In genomic region chr6:159789377-159790148, GRCh38 we compare ENCODE assay signal across 8 cellular contexts. TPM values are rescaled to one million over a fixed set of nuclear protein-coding genes. Genes with fewer than 3 reads are reported as not detected.
DNase-seq lines count a peak whose midpoint lies in the region; ATAC-seq and TF ChIP-seq lines count a peak whose summit lies in the region.

Gene TCP1, minus strand, starts transcription at chr6:159789602. Its CDS starts 134 bp downstream, at chr6:159789468.

- H3K9me2 ChIP-seq in PC-3 (replicated peaks; ENCODE audit: low read length), result no peaks in the 10 kb centered on the region

- H3K9ac ChIP-seq in PC-3 (ENCODE audit: low read length), result peak within 1 kb of the TSS; percentile 97

- H3K27ac ChIP-seq in PC-3 (ENCODE audit: low read length), result peak within 1 kb of the TSS; percentile 82

- BruUV-seq in PC-3 (replicated peaks; lab: Mats Ljungman, UMichigan), result no TSS peak

- peak within 1 kb of the TSS; percentile 98 for H3K4me2 ChIP-seq in PC-3 (ENCODE audit: low read length)

- H3K4me1 ChIP-seq in PC-3 (ENCODE audit: insufficient read depth, low read length), result peaks cover 30% of the 10 kb centered on the region; the same call in 1 of the 2 replicates
- H3K4me1 ChIP-seq in mononuclear cell (ENCODE audit: insufficient read depth, low read length), result peaks cover 33% of the 10 kb centered on the region

- H3K9me3 ChIP-seq in PC-3 (ENCODE audit: low read length), result no peaks in the 10 kb centered on the region
- no peaks in the 10 kb centered on the region for H3K9me3 ChIP-seq in mononuclear cell (ENCODE audit: low read depth, low read length)

- TF ChIP-seq CTCF in PC-3 (conservative IDR thresholded peaks at IDR 0.05; ENCODE audit: low read depth, low read length), result no peak
- no peak for TF ChIP-seq CTCF in epithelial cell of esophagus (IDR thresholded peaks at IDR 0.05; ENCODE audit: insufficient read depth, low read depth, low read length, missing control alignments)

- peak within 1 kb of the TSS; percentile 87 for H2AFZ ChIP-seq in PC-3 (ENCODE audit: low read length)

- peaks cover 49% of the 10 kb centered on the region for H3K36me3 ChIP-seq in PC-3 (ENCODE audit: low read depth, low read length)

- peak within 1 kb of the TSS; percentile 98 for H3K4me3 ChIP-seq in PC-3 (ENCODE audit: low read length)
- peak within 1 kb of the TSS; percentile 80 for H3K4me3 ChIP-seq in epithelial cell of esophagus (ENCODE audit: low read length)
- H3K4me3 ChIP-seq in mononuclear cell (ENCODE audit: low read length), result peak within 1 kb of the TSS; percentile 89

- TF ChIP-seq EP300 in Ishikawa (IDR thresholded peaks at IDR 0.05; ENCODE audit: borderline replicate concordance), result 0 out of 2 replicates have a peak, but pooled peaks have one; percentile 18

- ATAC-seq in GM21576 (IDR thresholded peaks at IDR 0.05; ENCODE audit: unreplicated experiment), result peak; percentile 65
- peak; percentile 85 for ATAC-seq in PC-3

- POLR2A ChIA-PET in PC-3 (lab: Charles Lee; ENCODE audit: unreplicated experiment), result interaction anchor here (0.5 to 0.9 kb wide), 5 partner anchors 33 to 1052 kb away, joined by 3 to 9 read pairs (median 5); partner anchors contain the start of gene WTAP

- intact Hi-C loops in PC-3 (cut with micrococcal nuclease), result loop anchor here (1.0 to 2.0 kb wide), 3 partner anchors 27 to 99 kb away; partner anchors contain the start of genes ACAT2 and WTAP

- H3K79me2 ChIP-seq in PC-3 (ENCODE audit: low read length), result peaks cover 91% of the 10 kb centered on the region

- CTCF ChIA-PET in PC-3 (lab: Charles Lee), result interaction anchor here (1.3 kb wide), 1 partner anchor 44 kb away, joined by 5 read pairs; no protein-coding TSS in a partner anchor

- H3K27me3 ChIP-seq in PC-3 (ENCODE audit: low read length), result no peaks in the 10 kb centered on the region
- no peaks in the 10 kb centered on the region for H3K27me3 ChIP-seq in mononuclear cell (ENCODE audit: insufficient read depth, low read length)

- peaks cover 38% of the 10 kb centered on the region for H4K20me1 ChIP-seq in PC-3 (ENCODE audit: low read length)

- DNase-seq in DMS114 treated with DMSO at 0.1 percent for 48 hours (lab: John Stamatoyannopoulos, UW; ENCODE audit: unreplicated experiment), result peak; percentile 94
- DNase-seq in PC-3, result peak; percentile 98
- peak; percentile 98 for DNase-seq in activated T-cell treated with anti-CD3 and anti-CD28 coated beads for 48 hours (ENCODE audit: low read depth)
- DNase-seq in epithelial cell of esophagus (ENCODE audit: low read depth), result peak; percentile 100
- peak; percentile 98 to 99 for DNase-seq in stimulated activated CD8-positive, alpha-beta memory T cell treated with anti-CD3 and anti-CD28 coated beads, Interleukin-4, amount 100 ng/mL, for 1 hour (ENCODE audit: low read depth in 2 of 2, low spot score in 1 of 2)

- H3F3A ChIP-seq in PC-3 (ENCODE audit: low read length, unreplicated experiment), result no peaks in the 10 kb centered on the region

- no peak for TF ChIP-seq RAD21 in Ishikawa (IDR thresholded peaks at IDR 0.05; ENCODE audit: low read depth)

TF ChIP-seq in Ishikawa, 13 proteins besides CTCF, POLR2A, EP300 and RAD21:
- TF ChIP-seq TEAD4 (IDR thresholded peaks at IDR 0.05) (no peak), EGR1 (IDR thresholded peaks at IDR 0.05) (no peak), REST (IDR thresholded peaks at IDR 0.05; ENCODE audit: low read depth) (no peak), TCF12 (IDR thresholded peaks at IDR 0.05; ENCODE audit: low read depth) (peak; percentile 59; the same call in 1 of the 2 replicates), CREB1 (IDR thresholded peaks at IDR 0.05; ENCODE audit: low read depth) (no peak), TAF1 (IDR thresholded peaks at IDR 0.05; ENCODE audit: low read depth) (peak; percentile 91), NFIC (IDR thresholded peaks at IDR 0.05) (no peak), USF1 (IDR thresholded peaks at IDR 0.05) (no peak), FOXM1 (IDR thresholded peaks at IDR 0.05; ENCODE audit: borderline replicate concordance, low read depth) (0 out of 2 replicates have a peak, but pooled peaks have one; percentile 14), YY1 (IDR thresholded peaks at IDR 0.05; ENCODE audit: low read depth) (peak; percentile 69), CEBPB (IDR thresholded peaks at IDR 0.05) (no peak), MAX (IDR thresholded peaks at IDR 0.05) (peak; percentile 71)

RNA-seq across cellular contexts. Expression of gene TCP1, which starts in this region (rescaled TPM):
- total RNA-seq in PC-3 (2014; rRNA removed) (253 and 280 TPM in 2 replicates), mononuclear cell (137 TPM)

Comparison
In these comparisons a context has a peak if more than half of its experiments do, and no peak if none do; other contexts are left out.
1. Peak in every context shown above with its lines: DNase-seq, ATAC-seq, H3K4me3 ChIP-seq and H3K27ac ChIP-seq.